10 cellular contexts compared by ENCODE assay signal in genomic region chr1:42953182-42954180, GRCh38. TPM values are rescaled to one million over a fixed set of nuclear protein-coding genes. Genes with fewer than 3 reads are reported as not detected.
DNase-seq lines count a peak whose midpoint lies in the region; ATAC-seq, FAIRE-seq and TF ChIP-seq lines count a peak whose summit lies in the region.
"Had no signal": no experiment of that assay in that cellular context is flagged by ENCODE, and none has a peak within 500 bp of the region (broad histone marks: within the 10 kb centered on the region; RNA-seq: fewer than 3 reads in every experiment).

No MANE protein-coding gene starts in this region.

- no peak for TF ChIP-seq POLR2A in GM12891 (IDR thresholded peaks at IDR 0.05; ENCODE audit: low read depth, low read length)

- ATAC-seq in GM19467 (IDR thresholded peaks at IDR 0.05; ENCODE audit: unreplicated experiment) = no peak

- FAIRE-seq in GM12891 (lab: Jason Lieb, UNC) = no peak

- DNase-seq in GM12891 (ENCODE audit: insufficient read length, low spot score) (no peak), RPMI7951 (ENCODE audit: low read depth) (peak; percentile 68), epidermal melanocyte (ENCODE audit: insufficient read length, low spot score) (peak; percentile 71), putamen (ENCODE audit: low spot score) (peak; percentile 89), SHP77 (lab: John Stamatoyannopoulos, UW) (no peak), NK-92 (lab: John Stamatoyannopoulos, UW; ENCODE audit: unreplicated experiment) (no peak)
- no peak for DNase-seq in stimulated activated CD4-positive, alpha-beta T cell treated with anti-CD3 and anti-CD28 coated beads, Interleukin-4, amount 100 ng/mL, for 1 hour
- DNase-seq: activated gamma-delta T cell, NCI-H524 had no signal

TF ChIP-seq in GM12891, 5 proteins besides CTCF, POLR2A, EP300 and RAD21:
- TF ChIP-seq SPI1 (IDR thresholded peaks at IDR 0.05; ENCODE audit: low read depth, low read length) = peak; percentile 42; the same call in 1 of the 2 replicates
- no peak for TF ChIP-seq POLR2AphosphoS5 (IDR thresholded peaks at IDR 0.05; ENCODE audit: low read depth, low read length)

RNA-seq across cellular contexts. Expression of gene SLC2A1, which starts 5.2 kb away (rescaled TPM):
- 33.9 TPM for polyA plus RNA-seq in GM12891 (2012; ENCODE audit: low read depth, missing spikeins)
- 192 and 248 TPM in 2 replicates for total RNA-seq in RPMI7951 (2014; rRNA removed; shearing (Covaris generic))

Comparison
In these comparisons a context has a peak if more than half of its experiments do, and no peak if none do; other contexts are left out.
1. DNase-seq: peak in RPMI7951 (single experiment), epidermal melanocyte (single experiment) and putamen (single experiment); none in GM12891 (single experiment), SHP77 (0 of 2), NK-92 (single experiment) and stimulated activated CD4-positive, alpha-beta T cell treated with anti-CD3 and anti-CD28 coated beads, Interleukin-4, amount 100 ng/mL, for 1 hour (single experiment).